In the genomic region with DNA sequence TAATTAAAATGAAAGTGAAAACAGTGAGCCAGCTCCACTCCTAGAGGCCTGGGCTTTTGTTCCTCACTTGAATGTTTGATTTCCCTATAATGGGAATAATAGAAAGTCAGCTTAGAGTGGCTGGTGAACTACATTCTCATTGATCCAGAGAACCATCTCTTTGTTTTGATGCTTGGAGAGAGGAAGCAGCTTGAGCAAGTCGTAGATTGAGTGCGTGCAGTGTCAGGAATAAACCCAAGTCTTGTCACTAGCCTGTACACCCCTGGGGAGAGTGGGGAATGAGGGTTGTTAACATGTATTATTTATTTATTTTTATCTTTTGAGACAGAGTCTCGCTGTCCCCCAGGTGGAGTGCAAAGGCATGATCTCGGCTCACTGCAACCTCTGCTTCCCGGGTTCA, we compare ENCODE assay signal across 8 cellular contexts. TPM values are rescaled to one million over a fixed set of nuclear protein-coding genes. Genes with fewer than 3 reads are reported as not detected.
DNase-seq lines count a peak whose midpoint lies in the region; ATAC-seq, FAIRE-seq and TF ChIP-seq lines count a peak whose summit lies in the region.

No MANE protein-coding gene starts in this region.

- DNase-seq in AG04449 (ENCODE audit: low read depth, low spot score) (no peak), astrocyte of the spinal cord (ENCODE audit: low read depth, low spot score) (no peak), right lobe of liver (no peak), upper lobe of right lung (no peak), iPS-NIHi7 (ENCODE audit: extremely low spot score) (no peak), HCEC 1CT (no peak), GM12891 (ENCODE audit: insufficient read length, low spot score) (no peak)

- H3K4me3 ChIP-seq in AG04449 (ENCODE audit: low read depth, low read length) (peak overlapping the region; percentile 89), astrocyte of the spinal cord (ENCODE audit: low read depth, low read length) (peak overlapping the region; percentile 93), right lobe of liver (peak overlapping the region; percentile 67 to 81 (median 70)), upper lobe of right lung (peak overlapping the region; percentile 90)

- H3K27ac ChIP-seq in right lobe of liver = peak overlapping the region; percentile 80 to 96 (median 93)
- H3K27ac ChIP-seq in upper lobe of right lung = peak overlapping the region; percentile 98

- POLR2A ChIA-PET in AG04449 (lab: Yijun Ruan, JAX) = interaction anchor here (0.6 to 3.2 kb wide), 4 partner anchors 13 to 868 kb away, joined by 3 to 25 read pairs (median 7); partner anchors contain the start of genes FAM43A and XXYLT1

- no peaks in the 10 kb centered on the region for H3K9me3 ChIP-seq in right lobe of liver
- no peaks in the 10 kb centered on the region for H3K9me3 ChIP-seq in upper lobe of right lung

- in situ Hi-C loops in astrocyte of the spinal cord (cut with HindIII; ENCODE audit: low sequenced_read_pairs) = no loop called here

- peak overlapping the region; percentile 98 to 100 (median 98) for H3K4me3 Mint-ChIP-seq in IgD-negative memory B cell

- H3K36me3 ChIP-seq in right lobe of liver = peaks cover 0 to 5% (median 3%) of the 10 kb centered on the region in 4 donors
- peaks cover 23% of the 10 kb centered on the region for H3K36me3 ChIP-seq in upper lobe of right lung

- peaks cover 0 to 15% (median 5%) of the 10 kb centered on the region in 4 donors for H3K4me1 ChIP-seq in right lobe of liver
- H3K4me1 ChIP-seq in upper lobe of right lung = peaks cover 15% of the 10 kb centered on the region

- TF ChIP-seq CTCF in AG04449 (IDR thresholded peaks at IDR 0.05; ENCODE audit: insufficient read depth, low read length, missing control alignments) (no peak), astrocyte of the spinal cord (IDR thresholded peaks at IDR 0.05; ENCODE audit: low read depth, low read length) (no peak), right lobe of liver (IDR thresholded peaks at IDR 0.05) (no peak), upper lobe of right lung (IDR thresholded peaks at IDR 0.05) (no peak)

- WGBS in right lobe of liver (ENCODE audit: insufficient coverage, low coverage, low lambda C conversion rate, missing lambda C conversion rate) = 40% methylated on average over 5 of the region's 5 CpGs

- intact Hi-C loops in right lobe of liver (cut with DNase I) (no loop called here), upper lobe of right lung (cut with DNase I) (no loop called here)

- no peaks in the 10 kb centered on the region for H3K9me3 Mint-ChIP-seq in IgD-negative memory B cell

- TF ChIP-seq POLR2A in right lobe of liver (IDR thresholded peaks at IDR 0.05) (no peak), GM12891 (IDR thresholded peaks at IDR 0.05; ENCODE audit: low read depth, low read length) (no peak)

- no peaks in the 10 kb centered on the region for H3K36me3 Mint-ChIP-seq in IgD-negative memory B cell

- peaks cover 16 to 23% (median 17%) of the 10 kb centered on the region in 3 donors for H3K4me1 Mint-ChIP-seq in IgD-negative memory B cell

- peak overlapping the region in 2 of 3 donors; percentile 99 for H3K27ac Mint-ChIP-seq in IgD-negative memory B cell

- peak in 3 of 4 donors; percentile 3 to 8 (median 8) for ATAC-seq in right lobe of liver
- ATAC-seq in upper lobe of right lung = no peak

- H3K27me3 Mint-ChIP-seq in IgD-negative memory B cell = peaks cover 4% of the 10 kb centered on the region

- FAIRE-seq in GM12891 (lab: Jason Lieb, UNC) = no peak

- H3K27me3 ChIP-seq in right lobe of liver = no peaks in the 10 kb centered on the region
- H3K27me3 ChIP-seq in upper lobe of right lung = peaks cover 4% of the 10 kb centered on the region

- CTCF ChIA-PET in AG04449 (lab: Yijun Ruan, JAX) = interaction anchor here (0.8 to 6.9 kb wide), 20 partner anchors 12 to 850 kb away, joined by 3 to 147 read pairs (median 12); partner anchors contain the start of genes FAM43A and XXYLT1

TF ChIP-seq in GM12891, 5 proteins besides CTCF, POLR2A, EP300 and RAD21:
- TF ChIP-seq TAF1 (IDR thresholded peaks at IDR 0.05; ENCODE audit: low read depth, low read length) = no peak
- no peak for TF ChIP-seq SPI1 (IDR thresholded peaks at IDR 0.05; ENCODE audit: low read depth, low read length)
- no peak for TF ChIP-seq POU2F2 (IDR thresholded peaks at IDR 0.05; ENCODE audit: low read depth, low read length)
- no peak for TF ChIP-seq POLR2AphosphoS5 (IDR thresholded peaks at IDR 0.05; ENCODE audit: low read depth, low read length)
- no peak for TF ChIP-seq PAX5 (IDR thresholded peaks at IDR 0.05; ENCODE audit: insufficient read depth, low read length, severe bottlenecking)

RNA-seq across cellular contexts. Expression of gene LSG1, which starts 0.9 kb away (rescaled TPM):
- polyA plus RNA-seq in IgD-negative memory B cell = 35.5 TPM
- total RNA-seq in right lobe of liver (10 to 100 TPM; 13.7 to 23.2 (median 18.0) TPM), upper lobe of right lung (36.8 TPM)
- polyA plus RNA-seq in GM12891 (2012; ENCODE audit: low read depth, missing spikeins) = 21.1 TPM

RNA-seq across cellular contexts. Expression of gene FAM43A, which starts 12.8 kb away (rescaled TPM):
- polyA plus RNA-seq in IgD-negative memory B cell = 33.1 TPM
- total RNA-seq in right lobe of liver (1 to 10 TPM; 1.0 to 8.4 (median 5.3) TPM), upper lobe of right lung (25.7 TPM)
- 4.6 TPM for polyA plus RNA-seq in GM12891 (2012; ENCODE audit: low read depth, missing spikeins)

RNA-seq across cellular contexts. Expression of gene TMEM44, which starts 39.7 kb away (rescaled TPM):
- polyA plus RNA-seq in IgD-negative memory B cell = 2.2 TPM
- total RNA-seq in right lobe of liver (1 to 10 TPM; 2.2 to 6.8 (median 4.2) TPM), upper lobe of right lung (25.3 TPM)
- polyA plus RNA-seq in GM12891 (2012; ENCODE audit: low read depth, missing spikeins) = 5.9 TPM
